32 cellular contexts compared by ENCODE assay signal in genomic region chr5:141989720-141990119, GRCh38. TPM values are rescaled to one million over a fixed set of nuclear protein-coding genes. Genes with fewer than 3 reads are reported as not detected.
"Had no signal": no experiment of that assay in that cellular context is flagged by ENCODE, and none has a peak within 500 bp of the region (broad histone marks: within the 10 kb centered on the region; RNA-seq: fewer than 3 reads in every experiment).

No MANE protein-coding gene starts in this region.

- DNase-seq: naive thymus-derived CD4-positive, alpha-beta T cell; natural killer cell; occipital lobe; ovary; posterior cingulate gyrus; psoas muscle; right cardiac atrium; stimulated activated CD4-positive, alpha-beta T cell treated with anti-CD3 and anti-CD28 coated beads, Interleukin-15, amount 100 ng/mL, for 24 hours; stimulated activated CD4-positive, alpha-beta T cell treated with anti-CD3 and anti-CD28 coated beads, Interleukin-2, amount 100 ng/mL, for 24 hours; stimulated activated CD4-positive, alpha-beta T cell treated with anti-CD3 and anti-CD28 coated beads, Interleukin-2, amount 100 ng/mL, for 48 hours; stimulated activated CD4-positive, alpha-beta T cell treated with anti-CD3 and anti-CD28 coated beads, Interleukin-4, amount 100 ng/mL, for 4 hours; stimulated activated CD8-positive, alpha-beta memory T cell treated with anti-CD3 and anti-CD28 coated beads, Interleukin-4, amount 100 ng/mL, for 48 hours; stimulated activated naive CD4-positive, alpha-beta T cell; stimulated activated naive CD8-positive, alpha-beta T cell treated with anti-CD3 and anti-CD28 coated beads, Interleukin-15, amount 100 ng/mL, for 72 hours; stimulated activated naive CD8-positive, alpha-beta T cell treated with anti-CD3 and anti-CD28 coated beads, Interleukin-15, Interleukin-2, amounts not matched to agents 100 U/mL and 50 U/mL, for 24 hours; substantia nigra; testis; tibial artery; transverse colon; upper lobe of right lung; uterus had no signal

- H3K9me3 Mint-ChIP-seq: naive thymus-derived CD4-positive, alpha-beta T cell; natural killer cell; nephron; neural progenitor cell; stimulated activated memory B cell treated with anti-CD40 and anti-IgM and Interleukin-4, amounts not matched to agents 10 μg/mL and 1 μg/mL and 100 μg/mL, for 72 hours; stimulated activated naive CD8-positive, alpha-beta T cell treated with anti-CD3 and anti-CD28 coated beads, Interleukin-15, amount 100 ng/mL, for 72 hours; type B pancreatic cell had no signal

- H3K27me3 ChIP-seq: neural progenitor cell, ovary, suprapubic skin, testis, tibial artery, transverse colon, upper lobe of right lung, uterus had no signal

- H3K4me1 ChIP-seq: neural progenitor cell, parathyroid adenoma, suprapubic skin, transverse colon, upper lobe of right lung, uterus had no signal

- H3K27ac Mint-ChIP-seq: natural killer cell; nephron; neural progenitor cell; progenitor cell of endocrine pancreas; stimulated activated memory B cell treated with anti-CD40 and anti-IgM and Interleukin-4, amounts not matched to agents 10 μg/mL and 1 μg/mL and 100 μg/mL, for 72 hours; stimulated activated naive CD8-positive, alpha-beta T cell treated with anti-CD3 and anti-CD28 coated beads, Interleukin-15, amount 100 ng/mL, for 72 hours; type B pancreatic cell had no signal

- H3K9ac ChIP-seq: neural progenitor cell, parathyroid adenoma had no signal

- H3K27ac ChIP-seq: neural progenitor cell, ovary, parathyroid adenoma, psoas muscle, skin epidermis, suprapubic skin, tibial artery, transverse colon, upper lobe of right lung, uterus had no signal

- H3K4me1 Mint-ChIP-seq: nephron, neural progenitor cell had no signal

- H3K36me3 ChIP-seq: ovary, uterus had no signal

- H3K4me3 Mint-ChIP-seq: naive thymus-derived CD4-positive, alpha-beta T cell; natural killer cell; nephron; neural progenitor cell; stimulated activated memory B cell treated with anti-CD40 and anti-IgM and Interleukin-4, amounts not matched to agents 10 μg/mL and 1 μg/mL and 100 μg/mL, for 72 hours; stimulated activated naive CD8-positive, alpha-beta T cell treated with anti-CD3 and anti-CD28 coated beads, Interleukin-15, amount 100 ng/mL, for 72 hours; type B pancreatic cell had no signal

- H3K9me3 ChIP-seq: ovary, psoas muscle, suprapubic skin, testis, tibial artery, transverse colon, upper lobe of right lung, uterus had no signal

- H2AFZ ChIP-seq: neural progenitor cell, parathyroid adenoma had no signal

- H3K27me3 Mint-ChIP-seq: naive thymus-derived CD4-positive, alpha-beta T cell; progenitor cell of endocrine pancreas; stimulated activated memory B cell treated with anti-CD40 and anti-IgM and Interleukin-4, amounts not matched to agents 10 μg/mL and 1 μg/mL and 100 μg/mL, for 72 hours; stimulated activated naive CD8-positive, alpha-beta T cell treated with anti-CD3 and anti-CD28 coated beads, Interleukin-15, amount 100 ng/mL, for 72 hours; type B pancreatic cell had no signal

- ATAC-seq: naive thymus-derived CD4-positive, alpha-beta T cell; natural killer cell; psoas muscle; right cardiac atrium; sciatic nerve; stimulated activated memory B cell treated with anti-CD40 and anti-IgM and Interleukin-4, amounts not matched to agents 10 μg/mL and 1 μg/mL and 100 μg/mL, for 72 hours; stimulated activated naive CD8-positive, alpha-beta T cell treated with anti-CD3 and anti-CD28 coated beads, Interleukin-15, amount 100 ng/mL, for 72 hours; stimulated activated naive CD8-positive, alpha-beta T cell treated with anti-CD3 and anti-CD28 coated beads, Interleukin-15, Interleukin-2, amounts not matched to agents 100 U/mL and 50 U/mL, for 24 hours; upper lobe of right lung had no signal

- H3K4me2 ChIP-seq: neural progenitor cell had no signal

- H3K4me3 ChIP-seq: neural progenitor cell, ovary, psoas muscle, skin epidermis, suprapubic skin, testis, tibial artery, transverse colon, upper lobe of right lung, uterus had no signal

RNA-seq across cellular contexts. Expression of gene PCDH12, which starts 31.7 kb away (rescaled TPM):
- total RNA-seq: osteoblast, progenitor cell of endocrine pancreas had no signal
- polyA plus RNA-seq: neural cell had no signal
